In the genomic region with DNA sequence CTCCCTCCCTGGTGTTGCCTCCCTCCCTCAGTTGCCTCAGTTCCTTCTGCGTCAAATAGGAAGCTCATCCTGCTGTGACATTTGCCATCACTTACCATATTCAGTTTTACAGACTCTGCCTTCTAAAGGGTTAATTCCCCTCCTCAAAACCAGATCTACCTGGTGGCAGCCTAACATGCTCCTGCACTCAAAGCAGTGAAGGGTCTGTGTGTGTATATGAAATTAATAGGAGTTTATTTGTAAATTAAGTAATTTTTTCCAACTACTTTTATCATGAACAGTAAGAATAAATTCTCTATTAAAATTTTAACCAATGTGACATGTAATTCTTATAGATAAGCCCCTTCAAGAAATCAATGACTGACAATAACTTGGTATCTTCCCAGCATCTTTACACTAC, we compare ENCODE assay signal across 13 cellular contexts.
DNase-seq lines count a peak whose midpoint lies in the region; ATAC-seq and TF ChIP-seq lines count a peak whose summit lies in the region.
"Had no signal": no experiment of that assay in that cellular context is flagged by ENCODE, and none has a peak within 500 bp of the region (broad histone marks: within the 10 kb centered on the region; RNA-seq: fewer than 3 reads in every experiment).

No MANE protein-coding gene starts in this region.

- no peaks in the 10 kb centered on the region for H3K9me3 ChIP-seq in upper lobe of right lung
- H3K9me3 ChIP-seq: MG63, tibial nerve had no signal

- H3K36me3 ChIP-seq in upper lobe of right lung, result no peaks in the 10 kb centered on the region

- H3K4me3 ChIP-seq in fibroblast of the aortic adventitia (ENCODE audit: low read depth, low read length) (no peak overlapping the region), upper lobe of right lung (no peak overlapping the region)
- H3K4me3 ChIP-seq: MG63, tibial nerve had no signal

- no peaks in the 10 kb centered on the region for H3K27me3 ChIP-seq in upper lobe of right lung
- H3K27me3 ChIP-seq: MG63, tibial nerve had no signal

- H3K4me1 ChIP-seq in upper lobe of right lung, result no peaks in the 10 kb centered on the region
- H3K4me1 ChIP-seq: tibial nerve had no signal

- no peak for ATAC-seq in upper lobe of right lung
- no peak for ATAC-seq in GM18873 (IDR thresholded peaks at IDR 0.05; ENCODE audit: low FRiP score, unreplicated experiment)
- no peak for ATAC-seq in GM19455 (IDR thresholded peaks at IDR 0.05; ENCODE audit: unreplicated experiment)

- H3K27ac ChIP-seq in upper lobe of right lung, result no peak overlapping the region
- H3K27ac ChIP-seq: HL-60, tibial nerve had no signal

- intact Hi-C loops in upper lobe of right lung (cut with DNase I), result no loop called here

- TF ChIP-seq CTCF in fibroblast of the aortic adventitia (IDR thresholded peaks at IDR 0.05; ENCODE audit: insufficient read depth, low read length) (peak; percentile 21), upper lobe of right lung (IDR thresholded peaks at IDR 0.05) (peak; percentile 16)

- peak; percentile 2 for DNase-seq in SHP77 treated with DMSO at 0.1 percent for 48 hours (lab: John Stamatoyannopoulos, UW)
- no peak for DNase-seq in SHP77 (lab: John Stamatoyannopoulos, UW)
- peak; percentile 21 for DNase-seq in RKO (ENCODE audit: low spot score)
- DNase-seq in fibroblast of the aortic adventitia (ENCODE audit: low read depth), result peak; percentile 11
- DNase-seq in upper lobe of right lung, result no peak
- DNase-seq in HPDE6-E6E7 (ENCODE audit: extremely low spot score), result no peak
- DNase-seq: activated CD4-positive, alpha-beta T cell treated with anti-CD3 and anti-CD28 coated beads, Interleukin-2, amount 50 U/mL, for 4 hours; DMS53; MG63 had no signal

Comparison
In these comparisons a context has a peak if more than half of its experiments do, and no peak if none do; other contexts are left out.
1. DNase-seq: peak in SHP77 treated with DMSO at 0.1 percent for 48 hours (single experiment), RKO (single experiment) and fibroblast of the aortic adventitia (single experiment); none in SHP77 (0 of 2), upper lobe of right lung (single experiment) and HPDE6-E6E7 (single experiment).